In genomic region chr20:407097-407952, GRCh38 we compare ENCODE assay signal across 1 cellular context.
TF ChIP-seq lines count a peak whose summit lies in the region.

No MANE protein-coding gene starts in this region.

TF ChIP-seq in HepG2, 621 proteins besides CTCF, POLR2A, EP300 and RAD21 (continued from another document and continues in another):
- TF ChIP-seq, protein P1, sequence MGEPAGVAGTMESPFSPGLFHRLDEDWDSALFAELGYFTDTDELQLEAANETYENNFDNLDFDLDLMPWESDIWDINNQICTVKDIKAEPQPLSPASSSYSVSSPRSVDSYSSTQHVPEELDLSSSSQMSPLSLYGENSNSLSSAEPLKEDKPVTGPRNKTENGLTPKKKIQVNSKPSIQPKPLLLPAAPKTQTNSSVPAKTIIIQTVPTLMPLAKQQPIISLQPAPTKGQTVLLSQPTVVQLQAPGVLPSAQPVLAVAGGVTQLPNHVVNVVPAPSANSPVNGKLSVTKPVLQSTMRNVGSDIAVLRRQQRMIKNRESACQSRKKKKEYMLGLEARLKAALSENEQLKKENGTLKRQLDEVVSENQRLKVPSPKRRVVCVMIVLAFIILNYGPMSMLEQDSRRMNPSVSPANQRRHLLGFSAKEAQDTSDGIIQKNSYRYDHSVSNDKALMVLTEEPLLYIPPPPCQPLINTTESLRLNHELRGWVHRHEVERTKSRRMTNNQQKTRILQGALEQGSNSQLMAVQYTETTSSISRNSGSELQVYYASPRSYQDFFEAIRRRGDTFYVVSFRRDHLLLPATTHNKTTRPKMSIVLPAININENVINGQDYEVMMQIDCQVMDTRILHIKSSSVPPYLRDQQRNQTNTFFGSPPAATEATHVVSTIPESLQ (CRISPR knock-in tag; conservative IDR thresholded peaks at IDR 0.05) = peak; percentile 19; the same call in 1 of the 2 replicates
- TF ChIP-seq ZNF24 (IDR thresholded peaks at IDR 0.05) (no peak), ZNF329 (CRISPR knock-in tag; IDR thresholded peaks at IDR 0.05; ENCODE audit: low read depth) (peak; percentile 88), LCORL (IDR thresholded peaks at IDR 0.05) (no peak), LCORL (CRISPR knock-in tag; IDR thresholded peaks at IDR 0.05) (peak; percentile 66; the same call in 1 of the 2 replicates), ZNF501 (CRISPR knock-in tag; IDR thresholded peaks at IDR 0.05) (peak; percentile 87), MEF2D (CRISPR knock-in tag; IDR thresholded peaks at IDR 0.05) (peak; percentile 63; the same call in 1 of the 2 replicates), KDM1A (CRISPR knock-in tag; IDR thresholded peaks at IDR 0.05) (no peak; the same call in 1 of the 2 replicates), GATAD1 (CRISPR knock-in tag; IDR thresholded peaks at IDR 0.05) (no peak), IRF2 (CRISPR knock-in tag; IDR thresholded peaks at IDR 0.05) (no peak; the same call in none of the 2 replicates), FOXA3 (CRISPR knock-in tag; IDR thresholded peaks at IDR 0.05) (peak; percentile 73), HDAC1 (CRISPR knock-in tag; IDR thresholded peaks at IDR 0.05) (peak; percentile 37; the same call in 1 of the 2 replicates), IRF1 (CRISPR knock-in tag; IDR thresholded peaks at IDR 0.05; ENCODE audit: low read depth) (no peak), ESRRA (CRISPR knock-in tag; IDR thresholded peaks at IDR 0.05; ENCODE audit: low read depth) (no peak; the same call in 1 of the 2 replicates), ZNF513 (CRISPR knock-in tag; conservative IDR thresholded peaks at IDR 0.05) (no peak; the same call in 1 of the 2 replicates), ATF4 (CRISPR knock-in tag; IDR thresholded peaks at IDR 0.05) (no peak; a peak in 2 of 4 replicates), ZNF720 (CRISPR knock-in tag; IDR thresholded peaks at IDR 0.05) (no peak), ZMYM2 (CRISPR knock-in tag; IDR thresholded peaks at IDR 0.05) (peak; percentile 82), JUND (CRISPR knock-in tag; IDR thresholded peaks at IDR 0.05) (peak; percentile 76; the same call in 1 of the 2 replicates), ZNF75D (CRISPR knock-in tag; IDR thresholded peaks at IDR 0.05; ENCODE audit: borderline replicate concordance) (no peak; the same call in 1 of the 2 replicates), ZNF773 (CRISPR knock-in tag; IDR thresholded peaks at IDR 0.05; ENCODE audit: borderline replicate concordance) (peak; percentile 84; the same call in 1 of the 2 replicates), ZBTB37 (CRISPR knock-in tag; IDR thresholded peaks at IDR 0.05) (peak; percentile 61; the same call in 1 of the 2 replicates), DBP (CRISPR knock-in tag; IDR thresholded peaks at IDR 0.05; ENCODE audit: not compliant biosample characterization) (no peak), ZNF407 (CRISPR knock-in tag; IDR thresholded peaks at IDR 0.05; ENCODE audit: not compliant biosample characterization) (peak; percentile 69), TOPORS (CRISPR knock-in tag; IDR thresholded peaks at IDR 0.05) (peak; percentile 95), DRAP1 (CRISPR knock-in tag; IDR thresholded peaks at IDR 0.05) (peak; percentile 69; the same call in 1 of the 2 replicates), MAFF (IDR thresholded peaks at IDR 0.05; ENCODE audit: low read depth, low read length) (no peak), ZNF562 (CRISPR knock-in tag; IDR thresholded peaks at IDR 0.05; ENCODE audit: borderline replicate concordance) (no peak), ZNF878 (CRISPR knock-in tag; IDR thresholded peaks at IDR 0.05) (peak; percentile 98), ZNF383 (CRISPR knock-in tag; IDR thresholded peaks at IDR 0.05; ENCODE audit: borderline replicate concordance) (0 out of 2 replicates have a peak, but pooled peaks have one; percentile 16), WIZ (CRISPR knock-in tag; IDR thresholded peaks at IDR 0.05) (0 out of 2 replicates have a peak, but pooled peaks have one; percentile 51), ZNF124 (CRISPR knock-in tag; IDR thresholded peaks at IDR 0.05) (0 out of 2 replicates have a peak, but pooled peaks have one; percentile 44)
- TF ChIP-seq, protein P2, sequence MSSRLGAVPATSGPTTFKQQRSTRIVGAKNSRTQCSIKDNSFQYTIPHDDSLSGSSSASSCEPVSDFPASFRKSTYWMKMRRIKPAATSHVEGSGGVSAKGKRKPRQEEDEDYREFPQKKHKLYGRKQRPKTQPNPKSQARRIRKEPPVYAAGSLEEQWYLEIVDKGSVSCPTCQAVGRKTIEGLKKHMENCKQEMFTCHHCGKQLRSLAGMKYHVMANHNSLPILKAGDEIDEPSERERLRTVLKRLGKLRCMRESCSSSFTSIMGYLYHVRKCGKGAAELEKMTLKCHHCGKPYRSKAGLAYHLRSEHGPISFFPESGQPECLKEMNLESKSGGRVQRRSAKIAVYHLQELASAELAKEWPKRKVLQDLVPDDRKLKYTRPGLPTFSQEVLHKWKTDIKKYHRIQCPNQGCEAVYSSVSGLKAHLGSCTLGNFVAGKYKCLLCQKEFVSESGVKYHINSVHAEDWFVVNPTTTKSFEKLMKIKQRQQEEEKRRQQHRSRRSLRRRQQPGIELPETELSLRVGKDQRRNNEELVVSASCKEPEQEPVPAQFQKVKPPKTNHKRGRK (CRISPR knock-in tag; IDR thresholded peaks at IDR 0.05) = 0 out of 2 replicates have a peak, but pooled peaks have one; percentile 10
- TF ChIP-seq, protein P3, sequence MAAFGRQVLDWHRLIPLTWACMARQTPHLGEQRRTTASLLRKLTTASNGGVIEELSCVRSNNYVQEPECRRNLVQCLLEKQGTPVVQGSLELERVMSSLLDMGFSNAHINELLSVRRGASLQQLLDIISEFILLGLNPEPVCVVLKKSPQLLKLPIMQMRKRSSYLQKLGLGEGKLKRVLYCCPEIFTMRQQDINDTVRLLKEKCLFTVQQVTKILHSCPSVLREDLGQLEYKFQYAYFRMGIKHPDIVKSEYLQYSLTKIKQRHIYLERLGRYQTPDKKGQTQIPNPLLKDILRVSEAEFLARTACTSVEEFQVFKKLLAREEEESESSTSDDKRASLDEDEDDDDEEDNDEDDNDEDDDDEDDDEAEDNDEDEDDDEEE (CRISPR knock-in tag; IDR thresholded peaks at IDR 0.05) = peak; percentile 78
- TF ChIP-seq, protein P4, sequence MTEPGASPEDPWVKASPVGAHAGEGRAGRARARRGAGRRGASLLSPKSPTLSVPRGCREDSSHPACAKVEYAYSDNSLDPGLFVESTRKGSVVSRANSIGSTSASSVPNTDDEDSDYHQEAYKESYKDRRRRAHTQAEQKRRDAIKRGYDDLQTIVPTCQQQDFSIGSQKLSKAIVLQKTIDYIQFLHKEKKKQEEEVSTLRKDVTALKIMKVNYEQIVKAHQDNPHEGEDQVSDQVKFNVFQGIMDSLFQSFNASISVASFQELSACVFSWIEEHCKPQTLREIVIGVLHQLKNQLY (CRISPR knock-in tag; IDR thresholded peaks at IDR 0.05) = peak; percentile 56
- TF ChIP-seq, protein P5, sequence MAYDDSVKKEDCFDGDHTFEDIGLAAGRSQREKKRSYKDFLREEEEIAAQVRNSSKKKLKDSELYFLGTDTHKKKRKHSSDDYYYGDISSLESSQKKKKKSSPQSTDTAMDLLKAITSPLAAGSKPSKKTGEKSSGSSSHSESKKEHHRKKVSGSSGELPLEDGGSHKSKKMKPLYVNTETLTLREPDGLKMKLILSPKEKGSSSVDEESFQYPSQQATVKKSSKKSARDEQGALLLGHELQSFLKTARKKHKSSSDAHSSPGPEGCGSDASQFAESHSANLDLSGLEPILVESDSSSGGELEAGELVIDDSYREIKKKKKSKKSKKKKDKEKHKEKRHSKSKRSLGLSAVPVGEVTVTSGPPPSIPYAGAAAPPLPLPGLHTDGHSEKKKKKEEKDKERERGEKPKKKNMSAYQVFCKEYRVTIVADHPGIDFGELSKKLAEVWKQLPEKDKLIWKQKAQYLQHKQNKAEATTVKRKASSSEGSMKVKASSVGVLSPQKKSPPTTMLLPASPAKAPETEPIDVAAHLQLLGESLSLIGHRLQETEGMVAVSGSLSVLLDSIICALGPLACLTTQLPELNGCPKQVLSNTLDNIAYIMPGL (CRISPR knock-in tag; IDR thresholded peaks at IDR 0.05; ENCODE audit: borderline replicate concordance in 1 of 2, low read depth in 1 of 2) = peak in 1 of 2 experiments; percentile 49; a peak in 3 of 4 replicates
